In genomic region chr15:63308491-63308890, GRCh38 we compare ENCODE assay signal across 29 cellular contexts.
"Had no signal": no experiment of that assay in that cellular context is flagged by ENCODE, and none has a peak within 500 bp of the region (broad histone marks: within the 10 kb centered on the region; RNA-seq: fewer than 3 reads in every experiment).

No MANE protein-coding gene starts in this region.

- H3K4me1 ChIP-seq: left lung, lower lobe of right lung, prostate gland, stomach, testis, upper lobe of right lung had no signal

- H3K4me1 Mint-ChIP-seq: immature natural killer cell; naive thymus-derived CD4-positive, alpha-beta T cell; stimulated activated naive B cell treated with anti-CD40 and anti-IgM and Interleukin-4, amounts not matched to agents 10 μg/mL and 1 μg/mL and 100 μg/mL, for 72 hours had no signal

- FAIRE-seq: islet of Langerhans had no signal

- H3K27me3 ChIP-seq: left lung, ovary, stomach, testis, thyroid gland, transverse colon, upper lobe of right lung had no signal

- H3K4me3 ChIP-seq: left lung, lower lobe of right lung, ovary, prostate gland, skin epidermis, stomach, testis, thyroid gland, transverse colon, upper lobe of right lung had no signal

- H3K9me3 Mint-ChIP-seq: immature natural killer cell; natural killer cell treated with Interleukin-12 subunit alpha and Interleukin-12 subunit beta and Interleukin-15 and Interleukin-18, amount 100 ng/mL, for 72 hours; stimulated activated naive B cell treated with anti-CD40 and anti-IgM and Interleukin-4, amounts not matched to agents 10 μg/mL and 1 μg/mL and 100 μg/mL, for 72 hours had no signal

- DNase-seq: hippocampal formation; immature natural killer cell; kidney glomerular epithelial cell; left cardiac atrium; left lung; lower lobe of right lung; mammary epithelial cell; mesenchymal stem cell; naive thymus-derived CD4-positive, alpha-beta T cell; ovary; retina; right cardiac atrium; stimulated activated CD4-positive, alpha-beta T cell treated with anti-CD3 and anti-CD28 coated beads, Interleukin-12 subunit alpha, Interleukin-12 subunit beta, amount 100 ng/mL, for 4 hours; stimulated activated CD4-positive, alpha-beta T cell treated with anti-CD3 and anti-CD28 coated beads, Interleukin-15, amount 100 ng/mL, for 24 hours; stimulated activated CD4-positive, alpha-beta T cell treated with anti-CD3 and anti-CD28 coated beads, Interleukin-2, amount 100 ng/mL, for 24 hours; stimulated activated CD4-positive, alpha-beta T cell treated with anti-CD3 and anti-CD28 coated beads, Interleukin-4, amount 100 ng/mL, for 1 hour; stimulated activated naive B cell treated with anti-CD40 and anti-IgM and Interleukin-4, amounts not matched to agents 10 μg/mL and 1 μg/mL and 100 μg/mL, for 72 hours; stimulated activated naive CD8-positive, alpha-beta T cell treated with anti-CD3 and anti-CD28 coated beads, Interleukin-15, Interleukin-2, amounts not matched to agents 100 U/mL and 50 U/mL, for 24 hours; stomach; testis; thyroid gland; transverse colon; upper lobe of right lung had no signal

- H3K27ac ChIP-seq: left lung, lower lobe of right lung, ovary, prostate gland, skin epidermis, stomach, testis, thyroid gland, transverse colon, upper lobe of right lung had no signal

- H3K9me3 ChIP-seq: left lung, lower lobe of right lung, ovary, prostate gland, stomach, testis, thyroid gland, transverse colon, upper lobe of right lung had no signal

- H3K36me3 ChIP-seq: ovary, prostate gland, thyroid gland, transverse colon had no signal

- H3K27ac Mint-ChIP-seq: immature natural killer cell; mesothelial cell of epicardium; naive thymus-derived CD4-positive, alpha-beta T cell; natural killer cell treated with Interleukin-12 subunit alpha and Interleukin-12 subunit beta and Interleukin-15 and Interleukin-18, amount 100 ng/mL, for 72 hours; stimulated activated naive B cell treated with anti-CD40 and anti-IgM and Interleukin-4, amounts not matched to agents 10 μg/mL and 1 μg/mL and 100 μg/mL, for 72 hours had no signal

- H3K27me3 Mint-ChIP-seq: natural killer cell treated with Interleukin-12 subunit alpha and Interleukin-12 subunit beta and Interleukin-15 and Interleukin-18, amount 100 ng/mL, for 72 hours; stimulated activated naive B cell treated with anti-CD40 and anti-IgM and Interleukin-4, amounts not matched to agents 10 μg/mL and 1 μg/mL and 100 μg/mL, for 72 hours had no signal

- H3K4me3 Mint-ChIP-seq: immature natural killer cell; mesothelial cell of epicardium; naive thymus-derived CD4-positive, alpha-beta T cell; natural killer cell treated with Interleukin-12 subunit alpha and Interleukin-12 subunit beta and Interleukin-15 and Interleukin-18, amount 100 ng/mL, for 72 hours; stimulated activated naive B cell treated with anti-CD40 and anti-IgM and Interleukin-4, amounts not matched to agents 10 μg/mL and 1 μg/mL and 100 μg/mL, for 72 hours had no signal

- ATAC-seq: left cardiac atrium; left lung; lower lobe of right lung; naive thymus-derived CD4-positive, alpha-beta T cell; natural killer cell treated with Interleukin-12 subunit alpha and Interleukin-12 subunit beta and Interleukin-15 and Interleukin-18, amount 100 ng/mL, for 72 hours; right cardiac atrium; sciatic nerve; stimulated activated naive B cell treated with anti-CD40 and anti-IgM and Interleukin-4, amounts not matched to agents 10 μg/mL and 1 μg/mL and 100 μg/mL, for 72 hours; stimulated activated naive CD8-positive, alpha-beta T cell treated with anti-CD3 and anti-CD28 coated beads, Interleukin-15, Interleukin-2, amounts not matched to agents 100 U/mL and 50 U/mL, for 24 hours; upper lobe of right lung had no signal
